In genomic region chr5:157820593-157821252, GRCh38 we compare ENCODE assay signal across 8 cellular contexts. TPM values are rescaled to one million over a fixed set of nuclear protein-coding genes. Genes with fewer than 3 reads are reported as not detected.
DNase-seq lines count a peak whose midpoint lies in the region; ATAC-seq, FAIRE-seq and TF ChIP-seq lines count a peak whose summit lies in the region.

No MANE protein-coding gene starts in this region.

- in situ Hi-C loops in gastrocnemius medialis (cut with MboI; ENCODE audit: low sequenced_read_pairs in 4 of 4) = loop anchor here in 3 of 4 donors (5.0 to 25.0 kb wide), 4 partner anchors 124 to 1317 kb away; no protein-coding TSS in a partner anchor

- peak overlapping the region; percentile 39 for H3K4me2 ChIP-seq in KMS-11

- H3K4me1 ChIP-seq in KMS-11 (ENCODE audit: low read depth, poor library complexity, severe bottlenecking) = peaks cover 69% of the 10 kb centered on the region
- peaks cover 34 to 41% of the 10 kb centered on the region in 2 donors for H3K4me1 ChIP-seq in gastrocnemius medialis

- peak overlapping the region; percentile 23; the same call in 1 of the 2 replicates for H3K27ac ChIP-seq in KMS-11
- H3K27ac ChIP-seq in gastrocnemius medialis = peak overlapping the region; percentile 39 to 55 (median 46)

- FAIRE-seq in TTC549 (lab: Jason Lieb, UNC) = peak; percentile 57

- H3K4me3 ChIP-seq in KMS-11 (IDR thresholded peaks at IDR 0.05; ENCODE audit: insufficient read depth, low read depth, low read length) (no peak overlapping the region), gastrocnemius medialis (no peak overlapping the region)

- no peak overlapping the region; the same call in 1 of the 2 replicates for H3K9ac ChIP-seq in KMS-11

- TF ChIP-seq CTCF in KMS-11 (conservative IDR thresholded peaks at IDR 0.05; ENCODE audit: low read depth, low read length) = peak; percentile 61
- peak in 3 of 5 experiments; percentile 28 to 54 (median 44) for TF ChIP-seq CTCF in gastrocnemius medialis (IDR thresholded peaks at IDR 0.05 in 4 of 5, conservative IDR thresholded peaks at IDR 0.05 in 1 of 5)
- TF ChIP-seq CTCF in omental fat pad (IDR thresholded peaks at IDR 0.05) = no peak

- no peaks in the 10 kb centered on the region for H4K20me1 ChIP-seq in KMS-11 (ENCODE audit: insufficient read depth)

- H3K79me2 ChIP-seq in KMS-11 (ENCODE audit: insufficient read depth, low read depth) = peaks cover 84% of the 10 kb centered on the region

- intact Hi-C loops in gastrocnemius medialis (cut with DNase I; ENCODE audit: low total_unique reads) = loop anchor here (2.0 to 10.0 kb wide), 2 partner anchors 38 to 1284 kb away; partner anchors contain the start of gene CLINT1

- no peaks in the 10 kb centered on the region for H3K9me3 ChIP-seq in gastrocnemius medialis

- H3K36me3 ChIP-seq in KMS-11 (ENCODE audit: insufficient read depth) (no peaks in the 10 kb centered on the region), gastrocnemius medialis (peaks cover 0 to 3% of the 10 kb centered on the region in 2 donors)

- H2AFZ ChIP-seq in KMS-11 (ENCODE audit: low read depth) = no peak overlapping the region

- ATAC-seq in gastrocnemius medialis (no peak), omental fat pad (ENCODE audit: low FRiP score) (no peak)

- no peak for TF ChIP-seq POLR2A in gastrocnemius medialis (IDR thresholded peaks at IDR 0.05)

- DNase-seq in NCI-H2171 treated with DMSO at 0.1 percent for 48 hours (lab: John Stamatoyannopoulos, UW) = peak; percentile 25
- no peak for DNase-seq in NCI-H2171 (lab: John Stamatoyannopoulos, UW)
- peak; percentile 30 for DNase-seq in globus pallidus (ENCODE audit: low spot score)
- DNase-seq in gastrocnemius medialis = no peak
- DNase-seq in DMS153 (lab: John Stamatoyannopoulos, UW) = no peak
- DNase-seq in omental fat pad (ENCODE audit: low spot score) = no peak

- no peaks in the 10 kb centered on the region for H3K27me3 ChIP-seq in KMS-11 (ENCODE audit: insufficient read depth, low read depth)
- no peaks in the 10 kb centered on the region for H3K27me3 ChIP-seq in gastrocnemius medialis

RNA-seq across cellular contexts. Expression of gene CLINT1, which starts 38.2 kb away (rescaled TPM):
- total RNA-seq in gastrocnemius medialis (100 to 1,000 TPM in 1 of 4 donors, 10 to 100 TPM in 3; 77.4 to 124 (median 85.5) TPM), omental fat pad (100 to 1,000 TPM in 2 of 4 donors, 10 to 100 TPM in 2; 83.9 to 123 (median 99.1) TPM)

Comparison
In these comparisons a context has a peak if more than half of its experiments do, and no peak if none do; other contexts are left out.
1. DNase-seq: peak in NCI-H2171 treated with DMSO at 0.1 percent for 48 hours (single experiment) and globus pallidus (single experiment); none in NCI-H2171 (single experiment), gastrocnemius medialis (0 of 2), DMS153 (single experiment) and omental fat pad (single experiment).
2. CTCF ChIP-seq: peak in KMS-11 (single experiment) and gastrocnemius medialis (3 of 5); none in omental fat pad (0 of 3).